ENCODE assay signal across 8 cellular contexts in genomic region chr6:32127717-32128592, GRCh38. TPM values are rescaled to one million over a fixed set of nuclear protein-coding genes. Genes with fewer than 3 reads are reported as not detected.
DNase-seq lines count a peak whose midpoint lies in the region; ATAC-seq and TF ChIP-seq lines count a peak whose summit lies in the region.

TSS of gene ATF6B (minus strand) at chr6:32128246. CDS start at chr6:32128207, 39 bp downstream.

- peaks cover 29% of the 10 kb centered on the region for H3K4me1 ChIP-seq in PC-9 (replicated peaks; ENCODE audit: insufficient read depth)

- BruUV-seq in PC-9 (replicated peaks; lab: Mats Ljungman, UMichigan) = no TSS peak

- H3K79me2 ChIP-seq in PC-9 (ENCODE audit: low read depth) = peaks cover 43% of the 10 kb centered on the region

- ATAC-seq in GM21619 (IDR thresholded peaks at IDR 0.05; ENCODE audit: unreplicated experiment) = peak; percentile 84

- peak within 1 kb of the TSS; percentile 100 for H3K4me3 ChIP-seq in Jurkat, Clone E6-1 (ENCODE audit: low read length)
- H3K4me3 ChIP-seq in PC-9 (peak within 1 kb of the TSS; percentile 97), epithelial cell of proximal tubule (ENCODE audit: low read depth, low read length) (peak within 1 kb of the TSS; percentile 88)

- H4K20me1 ChIP-seq in PC-9 (ENCODE audit: insufficient read depth) = no peaks in the 10 kb centered on the region

- CTCF ChIA-PET in PC-9 (lab: Charles Lee) = interaction anchor here (0.6 kb wide), 2 partner anchors 353 to 840 kb away, joined by 3 to 9 read pairs; partner anchors contain the start of gene BRD2

- H3F3A ChIP-seq in PC-9 (ENCODE audit: insufficient read depth, low read depth) = peaks cover 21% of the 10 kb centered on the region

- H2AFZ ChIP-seq in PC-9 = peak within 1 kb of the TSS; percentile 100

- H3K9me2 ChIP-seq in PC-9 (ENCODE audit: insufficient read depth) = no peaks in the 10 kb centered on the region

- H3K4me2 ChIP-seq in PC-9 = peak within 1 kb of the TSS; percentile 88

- H3K36me3 ChIP-seq in PC-9 (ENCODE audit: low read depth) = peaks cover 7% of the 10 kb centered on the region; the same call in 1 of the 2 replicates

- no peaks in the 10 kb centered on the region for H3K27me3 ChIP-seq in PC-9 (ENCODE audit: insufficient read depth, low read depth)

- POLR2A ChIA-PET in PC-9 (lab: Charles Lee; ENCODE audit: unreplicated experiment) = interaction anchor here (0.5 to 1.0 kb wide), 6 partner anchors 26 to 183 kb away, joined by 3 to 14 read pairs (median 4); partner anchors contain the start of gene PBX2

- H3K27ac ChIP-seq in PC-9 = peak within 1 kb of the TSS; percentile 57

- intact Hi-C loops in PC-9 (cut with micrococcal nuclease; ENCODE audit: unreplicated experiment) = no loop called here

- no peak for TF ChIP-seq CTCF in PC-9 (conservative IDR thresholded peaks at IDR 0.05)
- TF ChIP-seq CTCF in epithelial cell of proximal tubule (conservative IDR thresholded peaks at IDR 0.05; ENCODE audit: low read depth, low read length) = no peak

- DNase-seq in DMS153 (lab: John Stamatoyannopoulos, UW) (peak; percentile 99), PC-9 (peak; percentile 94 to 99), epithelial cell of proximal tubule (ENCODE audit: low read depth) (peak; percentile 92), mucosa of gallbladder (ENCODE audit: low spot score) (peak; percentile 99)
- peak; percentile 100 for DNase-seq in Jurkat, Clone E6-1 (ENCODE audit: low read depth, low spot score)
- peak; percentile 88 for DNase-seq in activated T-cell treated with anti-CD3 and anti-CD28 coated beads, Interleukin-2, amount 50 U/mL, for 1 hour
- DNase-seq in stimulated activated CD8-positive, alpha-beta memory T cell treated with anti-CD3 and anti-CD28 coated beads, Interleukin-4, amount 100 ng/mL, for 4 hours (ENCODE audit: low read depth in 2 of 2, low spot score in 1 of 2) = peak; percentile 94 to 97

- no peaks in the 10 kb centered on the region for H3K9me3 ChIP-seq in PC-9 (ENCODE audit: insufficient read depth, low read depth)

RNA-seq across cellular contexts. Expression of gene ATF6B, which starts in this region (rescaled TPM):
- polyA plus RNA-seq in Jurkat, Clone E6-1 (2012; ENCODE audit: insufficient read depth, insufficient read length) = 83.4 TPM
- 87.2 and 102 TPM in 2 replicates for total RNA-seq in PC-9 (2021)
- 21.3 and 23.2 TPM in 2 replicates for total RNA-seq in epithelial cell of proximal tubule
- 119 TPM for total RNA-seq in mucosa of gallbladder

Comparison
In these comparisons a context has a peak if more than half of its experiments do, and no peak if none do; other contexts are left out.
1. Peak in every context shown above with its lines: DNase-seq, ATAC-seq, H3K4me3 ChIP-seq and H3K27ac ChIP-seq.